Comparison of ENCODE assay signal across 8 cellular contexts in genomic region chr9:99822596-99823391, GRCh38. TPM values are rescaled to one million over a fixed set of nuclear protein-coding genes. Genes with fewer than 3 reads are reported as not detected.
A peak's percentile ranks its signal among the peaks of the same experiment; 100 is the strongest.
DNase-seq lines count a peak whose midpoint lies in the region; ATAC-seq and TF ChIP-seq lines count a peak whose summit lies in the region.

No MANE protein-coding gene starts in this region.

- peak; percentile 3; the same call in 1 of the 3 replicates for ATAC-seq in SK-N-SH treated with all-trans-retinoic acid at 6 μM for 48 hours
- no peak for ATAC-seq in gastrocnemius medialis
- no peak for ATAC-seq in HG02852 (IDR thresholded peaks at IDR 0.05; ENCODE audit: unreplicated experiment)
- ATAC-seq in HG02759 (IDR thresholded peaks at IDR 0.05; ENCODE audit: unreplicated experiment), result no peak

- TF ChIP-seq CTCF in gastrocnemius medialis (IDR thresholded peaks at IDR 0.05 in 4 of 5, conservative IDR thresholded peaks at IDR 0.05 in 1 of 5), result no peak

- DNase-seq in COLO668 (lab: John Stamatoyannopoulos, UW; ENCODE audit: unreplicated experiment), result peak; percentile 31
- peak; percentile 83 for DNase-seq in astrocyte of the hippocampus (ENCODE audit: low read depth, low spot score)
- peak in 1 of 2 donors; percentile 34 for DNase-seq in gastrocnemius medialis

- H3K36me3 ChIP-seq in HUES48 (ENCODE audit: control insufficient read depth, insufficient read depth, low read length), result no peaks in the 10 kb centered on the region
- H3K36me3 ChIP-seq in iPS-18a (ENCODE audit: control insufficient read depth, low read depth, low read length), result no peaks in the 10 kb centered on the region
- H3K36me3 ChIP-seq in gastrocnemius medialis, result no peaks in the 10 kb centered on the region

- H3K27ac ChIP-seq in HUES48 (ENCODE audit: low read depth, low read length) (no peak overlapping the region), iPS-18a (ENCODE audit: low read length) (no peak overlapping the region), gastrocnemius medialis (peak overlapping the region; percentile 95 to 100 (median 99))

- H3K4me3 ChIP-seq in HUES48 (ENCODE audit: low read depth, low read length), result peak overlapping the region; percentile 87
- peak overlapping the region; percentile 84 for H3K4me3 ChIP-seq in iPS-18a (ENCODE audit: low read length)
- peak overlapping the region; percentile 72 to 88 (median 84) for H3K4me3 ChIP-seq in gastrocnemius medialis

- intact Hi-C loops in gastrocnemius medialis (cut with DNase I; ENCODE audit: low total_unique reads), result loop anchor here (5.0 to 10.0 kb wide), 5 partner anchors 275 to 1712 kb away; partner anchors contain the start of genes ERP44, INVS, MSANTD3 and RNF20

- H3K9ac ChIP-seq in HUES48 (ENCODE audit: low read depth, low read length), result no peak overlapping the region
- H3K9ac ChIP-seq in iPS-18a (ENCODE audit: low read length), result no peak overlapping the region

- H3K4me1 ChIP-seq in HUES48 (ENCODE audit: control insufficient read depth, insufficient read depth, low read length) (peaks cover 30% of the 10 kb centered on the region), iPS-18a (ENCODE audit: control insufficient read depth, low read depth, low read length) (peaks cover 37% of the 10 kb centered on the region), gastrocnemius medialis (peaks cover 8 to 22% of the 10 kb centered on the region in 2 donors)

- H3K9me3 ChIP-seq in HUES48 (ENCODE audit: control insufficient read depth, insufficient read depth, low read length) (no peaks in the 10 kb centered on the region), iPS-18a (ENCODE audit: control insufficient read depth, low read depth, low read length) (no peaks in the 10 kb centered on the region), gastrocnemius medialis (no peaks in the 10 kb centered on the region)

- peaks cover 77% of the 10 kb centered on the region for H3K27me3 ChIP-seq in HUES48 (ENCODE audit: control insufficient read depth, insufficient read depth, low read length)
- H3K27me3 ChIP-seq in iPS-18a (ENCODE audit: control insufficient read depth, insufficient read depth, low read length), result peaks cover 78% of the 10 kb centered on the region
- H3K27me3 ChIP-seq in gastrocnemius medialis, result peaks cover 0 to 10% (median 6%) of the 10 kb centered on the region in 3 donors

- in situ Hi-C loops in gastrocnemius medialis (cut with MboI; ENCODE audit: low sequenced_read_pairs in 4 of 4), result loop anchor here in 3 of 4 donors (25.0 kb wide), 3 partner anchors 390 to 635 kb away; partner anchors contain the start of genes ALG2 (in 1 of the 3) and SEC61B (in 1 of the 3)

- TF ChIP-seq POLR2A in gastrocnemius medialis (IDR thresholded peaks at IDR 0.05), result no peak

TF ChIP-seq in SK-N-SH treated with all-trans-retinoic acid at 6 μM for 48 hours, 23 proteins besides CTCF, POLR2A, EP300 and RAD21:
- TF ChIP-seq GLIS3 (CRISPR knock-in tag; IDR thresholded peaks at IDR 0.05) (no peak), BACH2 (CRISPR knock-in tag; IDR thresholded peaks at IDR 0.05; ENCODE audit: borderline replicate concordance) (no peak), CSRNP3 (CRISPR knock-in tag; IDR thresholded peaks at IDR 0.05) (no peak), TCF4 (CRISPR knock-in tag; IDR thresholded peaks at IDR 0.05; ENCODE audit: borderline replicate concordance) (no peak), ZFP30 (CRISPR knock-in tag; IDR thresholded peaks at IDR 0.05) (no peak), ZC3H10 (CRISPR knock-in tag; IDR thresholded peaks at IDR 0.05) (no peak), PPARA (CRISPR knock-in tag; IDR thresholded peaks at IDR 0.05; ENCODE audit: borderline replicate concordance) (no peak), ZNF70 (CRISPR knock-in tag; IDR thresholded peaks at IDR 0.05) (no peak), ISL1 (CRISPR knock-in tag; IDR thresholded peaks at IDR 0.05) (no peak), ZNF8 (CRISPR knock-in tag; IDR thresholded peaks at IDR 0.05) (no peak), OSR1 (CRISPR knock-in tag; IDR thresholded peaks at IDR 0.05) (no peak), RARB (CRISPR knock-in tag; IDR thresholded peaks at IDR 0.05) (no peak)

RNA-seq across cellular contexts. Expression of gene NR4A3, which starts 1.1 kb away (rescaled TPM):
- 10 to 100 TPM in 1 of 4 donors, 1 to 10 TPM in 3; 1.8 to 34.0 (median 3.8) TPM for total RNA-seq in gastrocnemius medialis

Comparison
In these comparisons a context has a peak if more than half of its experiments do, and no peak if none do; other contexts are left out.
1. H3K27ac ChIP-seq: peak in gastrocnemius medialis (4 of 4); none in HUES48 (single experiment) and iPS-18a (single experiment).
2. Peak in every context shown above with its lines, with median percentiles within 50 percentile points of each other: H3K4me3 ChIP-seq.